ENCODE assay signal across 8 cellular contexts in genomic region chr19:13169769-13170168, GRCh38. TPM values are rescaled to one million over a fixed set of nuclear protein-coding genes. Genes with fewer than 3 reads are reported as not detected.
DNase-seq lines count a peak whose midpoint lies in the region; ATAC-seq and TF ChIP-seq lines count a peak whose summit lies in the region.

No MANE protein-coding gene starts in this region.

- no peaks in the 10 kb centered on the region for H3K27me3 ChIP-seq in CD8-positive, alpha-beta T cell (ENCODE audit: insufficient read depth, low read length)

- no peak for TF ChIP-seq CTCF in CD8-positive, alpha-beta T cell (IDR thresholded peaks at IDR 0.05)
- no peak for TF ChIP-seq CTCF in chondrocyte (IDR thresholded peaks at IDR 0.05)
- no peak for TF ChIP-seq CTCF in nephron (IDR thresholded peaks at IDR 0.05; ENCODE audit: unreplicated experiment in 3 of 3)

- H3K27ac Mint-ChIP-seq in CD8-positive, alpha-beta T cell = peak overlapping the region; percentile 99
- peak overlapping the region; percentile 82 for H3K27ac Mint-ChIP-seq in chondrocyte (ENCODE audit: unreplicated experiment)
- peak overlapping the region; percentile 83 to 100 (median 92) for H3K27ac Mint-ChIP-seq in nephron

- CTCF ChIA-PET in CD8-positive, alpha-beta T cell (lab: Charles Lee) = interaction anchor here (0.7 to 11.9 kb wide), 6 partner anchors 10 to 63 kb away, joined by 3 to 118 read pairs (median 4); no protein-coding TSS in a partner anchor

- H3K9me3 Mint-ChIP-seq in CD8-positive, alpha-beta T cell = no peaks in the 10 kb centered on the region
- H3K9me3 Mint-ChIP-seq in chondrocyte (ENCODE audit: low read depth) (no peaks in the 10 kb centered on the region), nephron (no peaks in the 10 kb centered on the region)

- peaks cover 90% of the 10 kb centered on the region for H3K4me1 ChIP-seq in CD8-positive, alpha-beta T cell (ENCODE audit: insufficient read depth, low read length)

- no peaks in the 10 kb centered on the region for H3K9me3 ChIP-seq in CD8-positive, alpha-beta T cell (ENCODE audit: low read length)

- no peaks in the 10 kb centered on the region for H3K36me3 Mint-ChIP-seq in CD8-positive, alpha-beta T cell
- H3K36me3 Mint-ChIP-seq in chondrocyte (ENCODE audit: low read depth) = no peaks in the 10 kb centered on the region
- H3K36me3 Mint-ChIP-seq in nephron (ENCODE audit: low read depth) = no peaks in the 10 kb centered on the region

- H3K27me3 Mint-ChIP-seq in CD8-positive, alpha-beta T cell (ENCODE audit: low read depth) = no peaks in the 10 kb centered on the region
- H3K27me3 Mint-ChIP-seq in chondrocyte (ENCODE audit: low read depth) = no peaks in the 10 kb centered on the region
- peaks cover 4% of the 10 kb centered on the region for H3K27me3 Mint-ChIP-seq in nephron (ENCODE audit: low read depth)

- no peak for ATAC-seq in CD8-positive, alpha-beta T cell
- no peak for ATAC-seq in HG02763 (IDR thresholded peaks at IDR 0.05; ENCODE audit: unreplicated experiment)
- no peak for ATAC-seq in HG02884 (IDR thresholded peaks at IDR 0.05; ENCODE audit: unreplicated experiment)

- H3K4me1 Mint-ChIP-seq in CD8-positive, alpha-beta T cell (ENCODE audit: low read depth) = peaks cover 76% of the 10 kb centered on the region
- H3K4me1 Mint-ChIP-seq in chondrocyte (ENCODE audit: low read depth) (peaks cover 74% of the 10 kb centered on the region), nephron (peaks cover 43% of the 10 kb centered on the region)

- H3K4me3 ChIP-seq in CD8-positive, alpha-beta T cell (ENCODE audit: low read depth, low read length) = no peak overlapping the region

- intact Hi-C loops in CD8-positive, alpha-beta T cell (cut with DNase I, micrococcal nuclease) = loop anchor here in 1 of 2 experiments (5.0 kb wide), 1 partner anchor 387 kb away; no protein-coding TSS in a partner anchor

- no peak for DNase-seq in CD8-positive, alpha-beta T cell
- DNase-seq in LoVo (ENCODE audit: low spot score) (peak; percentile 86), chondrocyte (ENCODE audit: low spot score) (no peak), globus pallidus (ENCODE audit: low spot score) (no peak)
- DNase-seq in stimulated activated CD4-positive, alpha-beta T cell treated with anti-CD3 and anti-CD28 coated beads, Interleukin-4, amount 100 ng/mL, for 1 hour = no peak

- POLR2A ChIA-PET in CD8-positive, alpha-beta T cell (lab: Charles Lee) = interaction anchor here (0.6 to 10.1 kb wide), 5 partner anchors 10 to 25 kb away, joined by 3 to 246 read pairs (median 9); no protein-coding TSS in a partner anchor

- no peaks in the 10 kb centered on the region for H3K36me3 ChIP-seq in CD8-positive, alpha-beta T cell (ENCODE audit: insufficient read depth, low read length)

- H3K4me3 Mint-ChIP-seq in CD8-positive, alpha-beta T cell = no peak overlapping the region
- no peak overlapping the region for H3K4me3 Mint-ChIP-seq in chondrocyte (ENCODE audit: unreplicated experiment)
- H3K4me3 Mint-ChIP-seq in nephron = no peak overlapping the region

- H3K27ac ChIP-seq in CD8-positive, alpha-beta T cell (ENCODE audit: low read depth, low read length) = peak overlapping the region; percentile 33

RNA-seq across cellular contexts. Expression of gene IER2, which starts 19.6 kb away (rescaled TPM):
- 100 to 1,000 TPM; 223 to 229 TPM for total RNA-seq in CD8-positive, alpha-beta T cell
- 38.4 to 67.1 TPM (median 58.5 TPM) in 3 replicates for total RNA-seq in chondrocyte

RNA-seq across cellular contexts. Expression of gene STX10, which starts 19.6 kb away (rescaled TPM):
- 10 to 100 TPM; 35.7 to 37.5 TPM for total RNA-seq in CD8-positive, alpha-beta T cell
- total RNA-seq in chondrocyte = 42.9 to 53.0 TPM (median 45.6 TPM) in 3 replicates

RNA-seq across cellular contexts. Expression of gene NACC1, which starts 51.7 kb away (rescaled TPM):
- total RNA-seq in CD8-positive, alpha-beta T cell = 10 to 100 TPM; 16.8 to 20.8 TPM
- total RNA-seq in chondrocyte = 45.2 to 49.5 TPM (median 47.3 TPM) in 3 replicates

RNA-seq across cellular contexts. Expression of gene TRMT1, which starts 53.2 kb away (rescaled TPM):
- 10 to 100 TPM; 76.4 to 77.2 TPM for total RNA-seq in CD8-positive, alpha-beta T cell
- 25.4 to 35.8 TPM (median 28.9 TPM) in 3 replicates for total RNA-seq in chondrocyte
